ENCODE assay signal across 8 cellular contexts in the genomic region with DNA sequence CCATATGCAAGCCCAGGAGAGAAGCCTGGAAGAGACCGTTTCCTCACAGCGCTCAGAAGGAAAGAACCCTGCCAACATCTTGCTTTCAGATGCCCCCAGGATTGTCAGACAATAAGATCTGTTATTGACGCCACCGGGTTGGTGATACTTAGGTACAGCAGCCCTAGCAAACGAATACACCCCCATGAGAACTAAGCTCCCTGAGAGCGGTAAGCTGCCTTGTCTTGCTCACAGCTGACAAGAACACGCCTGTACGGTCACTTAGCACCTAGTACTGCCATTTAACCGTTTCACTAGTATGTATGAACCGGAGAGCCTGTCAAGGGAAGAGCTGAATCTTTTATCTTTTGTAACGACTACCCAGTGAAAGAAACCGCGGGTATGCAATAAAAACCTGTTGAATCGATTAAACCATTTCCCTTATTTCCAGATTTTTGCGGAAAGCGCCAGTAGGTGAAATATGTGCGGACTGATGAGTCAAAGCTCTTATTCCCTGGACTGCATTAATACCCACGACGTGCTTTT. TPM values are rescaled to one million over a fixed set of nuclear protein-coding genes. Genes with fewer than 3 reads are reported as not detected.
DNase-seq lines count a peak whose midpoint lies in the region; ATAC-seq and TF ChIP-seq lines count a peak whose summit lies in the region.

No MANE protein-coding gene starts in this region.

- DNase-seq in cardiac muscle cell (ENCODE audit: low read depth in 1 of 2, low spot score in 1 of 2) (peak in 1 of 2 donors; percentile 49), Right ventricle myocardium inferior (ENCODE audit: missing footprints) (no peak), left lung (no peak), thoracic aorta (ENCODE audit: low spot score) (no peak), kidney glomerular epithelial cell (lab: John Stamatoyannopoulos, UW) (no peak)

- no peak overlapping the region for H3K27ac ChIP-seq in cardiac muscle cell
- H3K27ac ChIP-seq in left lung = no peak overlapping the region
- no peak overlapping the region for H3K27ac ChIP-seq in thoracic aorta

- peaks cover 22% of the 10 kb centered on the region for H3K4me1 Mint-ChIP-seq in brain

- intact Hi-C loops in Right ventricle myocardium inferior (cut with DNase I) (no loop called here), left lung (cut with DNase I) (no loop called here)

- H3K27me3 ChIP-seq in cardiac muscle cell = no peaks in the 10 kb centered on the region
- peaks cover 25 to 69% of the 10 kb centered on the region in 2 donors for H3K27me3 ChIP-seq in left lung
- peaks cover 5% of the 10 kb centered on the region for H3K27me3 ChIP-seq in thoracic aorta (replicated peaks; ENCODE audit: insufficient read depth)

- H3K36me3 ChIP-seq in cardiac muscle cell (no peaks in the 10 kb centered on the region), left lung (no peaks in the 10 kb centered on the region), thoracic aorta (no peaks in the 10 kb centered on the region)

- H3K4me3 ChIP-seq in cardiac muscle cell (peak overlapping the region; percentile 64), left lung (peak overlapping the region; percentile 31 to 34), thoracic aorta (peak overlapping the region; percentile 70)

- peaks cover 0 to 8% (median 6%) of the 10 kb centered on the region in 5 experiments for H3K9me3 Mint-ChIP-seq in brain

- peak overlapping the region; percentile 77 to 97 (median 89) for H3K27ac Mint-ChIP-seq in brain

- peaks cover 35% of the 10 kb centered on the region for H3K27me3 Mint-ChIP-seq in brain

- H3K36me3 Mint-ChIP-seq in brain = no peaks in the 10 kb centered on the region

- TF ChIP-seq CTCF in cardiac muscle cell (IDR thresholded peaks at IDR 0.05; ENCODE audit: low read depth, low read length) (no peak), brain (conservative IDR thresholded peaks at IDR 0.05) (no peak), left lung (IDR thresholded peaks at IDR 0.05) (no peak), thoracic aorta (IDR thresholded peaks at IDR 0.05) (no peak)

- ATAC-seq in Right ventricle myocardium inferior (no peak), left lung (peak; percentile 58), thoracic aorta (ENCODE audit: insufficient number of reproducible peaks, low FRiP score, low read depth) (no peak), GM18858 (IDR thresholded peaks at IDR 0.05; ENCODE audit: unreplicated experiment) (no peak)
- ATAC-seq in activated CD4-positive, CD25-positive, alpha-beta regulatory T cell treated with anti-CD3 and anti-CD28 coated beads, Interleukin-2, amount 50 U/mL, for 24 hours = no peak

- peak overlapping the region; percentile 94 to 99 (median 97) for H3K4me3 Mint-ChIP-seq in brain

- H3K4me1 ChIP-seq in cardiac muscle cell (ENCODE audit: low read depth) = no peaks in the 10 kb centered on the region
- peaks cover 8 to 12% of the 10 kb centered on the region in 2 donors for H3K4me1 ChIP-seq in left lung
- H3K4me1 ChIP-seq in thoracic aorta (ENCODE audit: control insufficient read depth in 1 of 2, low read depth in 2 of 2) = peaks cover 12 to 18% of the 10 kb centered on the region in 2 donors

- H3K9me3 ChIP-seq in cardiac muscle cell (ENCODE audit: low read depth) (no peaks in the 10 kb centered on the region), left lung (peaks cover 0 to 7% of the 10 kb centered on the region in 2 donors), thoracic aorta (peaks cover 2% of the 10 kb centered on the region)

RNA-seq across cellular contexts. Expression of a gene that starts 0.6 kb away (rescaled TPM):
- total RNA-seq in cardiac muscle cell = 1.8 and 2.1 TPM in 2 replicates
- polyA plus RNA-seq in cardiac muscle cell = 0.56 and 0.96 TPM in 2 replicates
- total RNA-seq in Right ventricle myocardium inferior = not detected
- 2.3 TPM for polyA plus RNA-seq in brain (ENCODE audit: insufficient read depth, low read depth, low replicate concordance)
- under 1 TPM; 0.03 TPM for total RNA-seq in left lung
- not detected for total RNA-seq in thoracic aorta
